In genomic region chr9:134785325-134786108, GRCh38 we compare ENCODE assay signal across 21 cellular contexts.
A peak's percentile ranks its signal among the peaks of the same experiment; 100 is the strongest.
DNase-seq lines count a peak whose midpoint lies in the region; ATAC-seq, FAIRE-seq and TF ChIP-seq lines count a peak whose summit lies in the region.
"Had no signal": no experiment of that assay in that cellular context is flagged by ENCODE, and none has a peak within 500 bp of the region (broad histone marks: within the 10 kb centered on the region; RNA-seq: fewer than 3 reads in every experiment).

No MANE protein-coding gene starts in this region.

- H3K4me2 ChIP-seq in endothelial cell of umbilical vein (ENCODE audit: insufficient read depth, low read length), result no peak overlapping the region

- H2AFZ ChIP-seq in endothelial cell of umbilical vein (ENCODE audit: low read depth, low read length), result no peak overlapping the region

- H3K4me3 ChIP-seq in endothelial cell of umbilical vein (replicated peaks in 1 of 3; ENCODE audit: insufficient read depth in 1 of 3, low read depth in 1 of 3, low read length in 3 of 3) (no peak overlapping the region), stomach smooth muscle (ENCODE audit: low read length in 2 of 2) (no peak overlapping the region), foreskin fibroblast (ENCODE audit: low read depth in 1 of 2, low read length in 2 of 2) (no peak overlapping the region)
- H3K4me3 ChIP-seq: lower lobe of right lung, sigmoid colon, SJCRH30 had no signal

- POLR2A ChIA-PET in endothelial cell of umbilical vein (lab: Charles Lee), result no interaction called here

- TF ChIP-seq CTCF in endothelial cell of umbilical vein (IDR thresholded peaks at IDR 0.05; ENCODE audit: extremely low read depth in 1 of 2, insufficient read depth in 1 of 2, low read depth in 1 of 2, low read length in 2 of 2) (no peak), foreskin fibroblast (IDR thresholded peaks at IDR 0.05; ENCODE audit: low read depth, low read length) (no peak)

- H3K36me3 ChIP-seq in endothelial cell of umbilical vein (ENCODE audit: control insufficient read depth in 2 of 2, extremely low read depth in 1 of 2, insufficient read depth in 2 of 2, low read length in 2 of 2) (peaks cover 0 to 11% of the 10 kb centered on the region in 2 experiments), stomach smooth muscle (ENCODE audit: control insufficient read depth in 2 of 2, insufficient read depth in 2 of 2, low read length in 2 of 2) (peaks cover 41 to 42% of the 10 kb centered on the region in 2 donors)
- H3K36me3 ChIP-seq: SJCRH30 had no signal

- dilution Hi-C loops in endothelial cell of umbilical vein (cut with MboI; ENCODE audit: extremely low pct_ligation_motif_present, low sequenced_read_pairs), result no loop called here

- CTCF ChIA-PET in endothelial cell of umbilical vein (lab: Charles Lee), result no interaction called here

- TF ChIP-seq POLR2A in endothelial cell of umbilical vein (IDR thresholded peaks at IDR 0.05; ENCODE audit: low read depth, low read length), result no peak

- H3K27ac ChIP-seq in endothelial cell of umbilical vein (ENCODE audit: insufficient read depth, low read depth, low read length), result no peak overlapping the region
- peak overlapping the region; percentile 18 for H3K27ac ChIP-seq in stomach smooth muscle (ENCODE audit: low read length)
- H3K27ac ChIP-seq: lower lobe of right lung, SJCRH30 had no signal

- no peaks in the 10 kb centered on the region for H3K9me3 ChIP-seq in endothelial cell of umbilical vein (replicated peaks; ENCODE audit: control insufficient read depth, insufficient read depth, low read length)
- H3K9me3 ChIP-seq in stomach smooth muscle (ENCODE audit: control insufficient read depth in 2 of 2, low read length in 2 of 2), result no peaks in the 10 kb centered on the region
- H3K9me3 ChIP-seq: lower lobe of right lung, sigmoid colon, SJCRH30 had no signal

- BruUV-seq in endothelial cell of umbilical vein (replicated peaks; lab: Mats Ljungman, UMichigan), result no TSS peak

- no peaks in the 10 kb centered on the region for H3K79me2 ChIP-seq in endothelial cell of umbilical vein (ENCODE audit: control insufficient read depth, insufficient read depth, low read length)

- H3K9me1 ChIP-seq in endothelial cell of umbilical vein (replicated peaks; ENCODE audit: control insufficient read depth, extremely low read depth, insufficient read depth, low read length), result no peaks in the 10 kb centered on the region

- ATAC-seq in left lobe of liver, result peak; percentile 38

- peaks cover 5% of the 10 kb centered on the region for H3K4me1 ChIP-seq in endothelial cell of umbilical vein (ENCODE audit: control insufficient read depth, extremely low read depth, insufficient read depth, low read length)
- peaks cover 19% of the 10 kb centered on the region for H3K4me1 ChIP-seq in stomach smooth muscle (ENCODE audit: control insufficient read depth, insufficient read depth, low read length)

- FAIRE-seq in endothelial cell of umbilical vein (lab: Jason Lieb, UNC), result peak; percentile 28
- FAIRE-seq: endometrium, H1 had no signal

- no peaks in the 10 kb centered on the region for H4K20me1 ChIP-seq in endothelial cell of umbilical vein (replicated peaks; ENCODE audit: control insufficient read depth, extremely low read depth, insufficient read depth, low read length)

- H3K9ac ChIP-seq in endothelial cell of umbilical vein (replicated peaks; ENCODE audit: extremely low read depth, insufficient read depth, low read length), result no peak overlapping the region
- H3K9ac ChIP-seq in stomach smooth muscle (ENCODE audit: low read length in 2 of 2), result no peak overlapping the region

- peak; percentile 26 for DNase-seq in NCI-H69 (lab: John Stamatoyannopoulos, UW)
- no peak for DNase-seq in endothelial cell of umbilical vein (ENCODE audit: low read depth, low spot score)
- no peak for DNase-seq in left lobe of liver (ENCODE audit: low spot score)
- no peak for DNase-seq in stimulated activated CD4-positive, alpha-beta T cell treated with anti-CD3 and anti-CD28 coated beads, Interleukin-1b, Interleukin-23, amount 100 ng/mL, for 48 hours
- no peak for DNase-seq in foreskin fibroblast
- no peak for DNase-seq in ureter (ENCODE audit: low spot score)
- no peak for DNase-seq in NCI-H524 (lab: John Stamatoyannopoulos, UW)
- DNase-seq: activated CD4-positive, alpha-beta T cell treated with anti-CD3 and anti-CD28 coated beads, Interleukin-2, amount 50 U/mL, for 48 hours; activated naive CD4-positive, alpha-beta T cell treated with Interleukin-2 at 50 U/mL for 16 hours; lower lobe of right lung; NCI-H1436 treated with DMSO at 0.1 percent for 48 hours; NCI-H2171; NCI-H748 treated with DMSO at 0.1 percent for 48 hours; sigmoid colon; SJCRH30; stimulated activated CD4-positive, alpha-beta T cell treated with anti-CD3 and anti-CD28 coated beads, Interleukin-2, amount 100 ng/mL, for 24 hours; stimulated activated naive CD4-positive, alpha-beta T cell treated with Interleukin-2 at 50 U/mL for 16 hours; T-helper 2 cell had no signal

- intact Hi-C loops in endothelial cell of umbilical vein (cut with micrococcal nuclease), result no loop called here

- H3K27me3 ChIP-seq in endothelial cell of umbilical vein (ENCODE audit: control insufficient read depth in 2 of 2, insufficient read depth in 2 of 2, low read length in 2 of 2) (no peaks in the 10 kb centered on the region), stomach smooth muscle (ENCODE audit: control insufficient read depth in 1 of 2, insufficient read depth in 2 of 2, low read length in 2 of 2) (no peaks in the 10 kb centered on the region)
- H3K27me3 ChIP-seq: sigmoid colon, SJCRH30 had no signal

TF ChIP-seq in endothelial cell of umbilical vein, 7 proteins besides CTCF, POLR2A, EP300 and RAD21:
- TF ChIP-seq FOS (IDR thresholded peaks at IDR 0.05; ENCODE audit: borderline replicate concordance, insufficient read depth, low read length) (no peak), JUN (IDR thresholded peaks at IDR 0.05; ENCODE audit: borderline replicate concordance, insufficient read depth, insufficient read length, low read depth) (no peak), EZH2 (IDR thresholded peaks at IDR 0.05; ENCODE audit: borderline replicate concordance, low read depth, low read length, severe bottlenecking) (no peak), GATA2 (IDR thresholded peaks at IDR 0.05; ENCODE audit: insufficient read depth, insufficient read length, low read depth, low read length) (no peak), MYC (IDR thresholded peaks at IDR 0.05; ENCODE audit: low read depth, low read length) (no peak), POLR2AphosphoS5 (IDR thresholded peaks at IDR 0.05; ENCODE audit: insufficient read depth, low read depth, low read length) (no peak), MAX (IDR thresholded peaks at IDR 0.05; ENCODE audit: insufficient read depth, insufficient read length) (no peak)
